ENCODE assay signal across 14 cellular contexts in genomic region chr10:45592432-45592831, GRCh38.
DNase-seq lines count a peak whose midpoint lies in the region; ATAC-seq, FAIRE-seq and TF ChIP-seq lines count a peak whose summit lies in the region.
"Had no signal": no experiment of that assay in that cellular context is flagged by ENCODE, and none has a peak within 500 bp of the region (broad histone marks: within the 10 kb centered on the region; RNA-seq: fewer than 3 reads in every experiment).

No MANE protein-coding gene starts in this region.

- FAIRE-seq in A549 (lab: Jason Lieb, UNC): no peak

- H3K9me3 Mint-ChIP-seq in activated CD8-positive, alpha-beta T cell treated with anti-CD3 and anti-CD28 coated beads, Interleukin-2, amount 10 ng/mL, durations not matched to agents 7 days and 5 days (ENCODE audit: insufficient read depth): no peaks in the 10 kb centered on the region
- no peaks in the 10 kb centered on the region for H3K9me3 Mint-ChIP-seq in immature natural killer cell

- ATAC-seq in A549: no peak
- no peak for ATAC-seq in activated CD8-positive, alpha-beta T cell treated with anti-CD3 and anti-CD28 coated beads, Interleukin-2, amount 10 ng/mL, durations not matched to agents 7 days and 5 days
- ATAC-seq in GM21723 (IDR thresholded peaks at IDR 0.05; ENCODE audit: unreplicated experiment): no peak

- TF ChIP-seq CTCF in A549 (IDR thresholded peaks at IDR 0.05): no peak

- H3K27me3 Mint-ChIP-seq in activated CD8-positive, alpha-beta T cell treated with anti-CD3 and anti-CD28 coated beads, Interleukin-2, amount 10 ng/mL, durations not matched to agents 7 days and 5 days (ENCODE audit: low read depth): no peaks in the 10 kb centered on the region
- peaks cover 9 to 17% (median 16%) of the 10 kb centered on the region in 3 donors for H3K27me3 Mint-ChIP-seq in immature natural killer cell (ENCODE audit: low read depth in 3 of 3)

- peak overlapping the region; percentile 61 for H3K4me3 Mint-ChIP-seq in activated CD8-positive, alpha-beta T cell treated with anti-CD3 and anti-CD28 coated beads, Interleukin-2, amount 10 ng/mL, durations not matched to agents 7 days and 5 days
- H3K4me3 Mint-ChIP-seq in immature natural killer cell: peak overlapping the region; percentile 60 to 91 (median 68)

- CTCF ChIA-PET in A549 (lab: Yijun Ruan, JAX): no interaction called here
- CTCF ChIA-PET in activated CD8-positive, alpha-beta T cell treated with anti-CD3 and anti-CD28 coated beads, Interleukin-2, amount 10 ng/mL, durations not matched to agents 7 days and 5 days (lab: Charles Lee): interaction anchor here (0.9 to 4.4 kb wide), 2 partner anchors 12 to 127 kb away, joined by 4 to 18 read pairs; no protein-coding TSS in a partner anchor

- H3K4me2 ChIP-seq in A549: peak overlapping the region; percentile 86; the same call in 1 of the 3 replicates

- H3K9me3 ChIP-seq in A549: no peaks in the 10 kb centered on the region
- H3K9me3 ChIP-seq: adrenal gland had no signal

- 85% methylated on average over 4 of the region's 4 CpGs for WGBS in A549 (ENCODE audit: missing lambda C conversion rate)

- H3K4me3 ChIP-seq in A549: no peak overlapping the region

- no peak overlapping the region for H3K27ac ChIP-seq in A549
- H3K27ac ChIP-seq: adrenal gland, parathyroid adenoma had no signal

- POLR2A ChIA-PET in A549 (lab: Yijun Ruan, JAX): no interaction called here
- POLR2A ChIA-PET in activated CD8-positive, alpha-beta T cell treated with anti-CD3 and anti-CD28 coated beads, Interleukin-2, amount 10 ng/mL, durations not matched to agents 7 days and 5 days (lab: Charles Lee): interaction anchor here (0.7 kb wide), 1 partner anchor 54 kb away, joined by 3 read pairs; no protein-coding TSS in a partner anchor

- TF ChIP-seq EP300 in A549 (IDR thresholded peaks at IDR 0.05): no peak

- no peak for DNase-seq in A549 (ENCODE audit: low read depth in 1 of 2, low spot score in 1 of 2)
- DNase-seq in G401 (ENCODE audit: low spot score): peak; percentile 53
- no peak for DNase-seq in activated CD8-positive, alpha-beta T cell treated with anti-CD3 and anti-CD28 coated beads, Interleukin-2, amount 10 ng/mL, durations not matched to agents 7 days and 5 days
- DNase-seq in immature natural killer cell: peak in 1 of 3 donors; percentile 24
- no peak for DNase-seq in NCI-H1105 treated with DMSO at 0.1 percent for 48 hours (lab: John Stamatoyannopoulos, UW)
- DNase-seq in NCI-H1694 treated with DMSO at 0.1 percent for 48 hours (lab: John Stamatoyannopoulos, UW): no peak
- no peak for DNase-seq in mesenteric fat pad (ENCODE audit: low spot score)
- DNase-seq: adrenal gland; effector memory CD4-positive, alpha-beta T cell; NCI-H1417 treated with DMSO at 0.1 percent for 48 hours; stimulated activated CD4-positive, alpha-beta T cell treated with anti-CD3 and anti-CD28 coated beads, Interleukin-1b, Interleukin-23, amount 100 ng/mL, for 48 hours; stimulated activated naive CD4-positive, alpha-beta T cell treated with Interleukin-2 at 50 U/mL for 16 hours had no signal

- TF ChIP-seq RAD21 in A549 (conservative IDR thresholded peaks at IDR 0.05 in 1 of 2, IDR thresholded peaks at IDR 0.05 in 1 of 2): no peak

- H3K4me1 Mint-ChIP-seq in activated CD8-positive, alpha-beta T cell treated with anti-CD3 and anti-CD28 coated beads, Interleukin-2, amount 10 ng/mL, durations not matched to agents 7 days and 5 days (ENCODE audit: low read depth): peaks cover 34% of the 10 kb centered on the region
- H3K4me1 Mint-ChIP-seq in immature natural killer cell: peaks cover 33 to 60% of the 10 kb centered on the region in 2 donors

- no peak for TF ChIP-seq POLR2A in A549 (IDR thresholded peaks at IDR 0.05; ENCODE audit: low read length)

- H3K4me1 ChIP-seq in A549: peaks cover 7% of the 10 kb centered on the region; the same call in 2 of the 3 replicates

- in situ Hi-C loops in G401 (cut with HindIII; ENCODE audit: low sequenced_read_pairs): no loop called here

- no peak overlapping the region for H3K27ac Mint-ChIP-seq in activated CD8-positive, alpha-beta T cell treated with anti-CD3 and anti-CD28 coated beads, Interleukin-2, amount 10 ng/mL, durations not matched to agents 7 days and 5 days
- peak overlapping the region in 3 of 6 donors; percentile 61 to 76 (median 72) for H3K27ac Mint-ChIP-seq in immature natural killer cell

- H3K36me3 Mint-ChIP-seq in activated CD8-positive, alpha-beta T cell treated with anti-CD3 and anti-CD28 coated beads, Interleukin-2, amount 10 ng/mL, durations not matched to agents 7 days and 5 days (ENCODE audit: low read depth): peaks cover 15% of the 10 kb centered on the region
- H3K36me3 Mint-ChIP-seq in immature natural killer cell: peaks cover 6 to 18% (median 12%) of the 10 kb centered on the region in 3 donors

TF ChIP-seq in A549, 52 proteins besides CTCF, POLR2A, EP300 and RAD21:
- no peak for TF ChIP-seq CHD2 (IDR thresholded peaks at IDR 0.05; ENCODE audit: low read length, partially characterized antibody)
- no peak for TF ChIP-seq EHMT2 (IDR thresholded peaks at IDR 0.05; ENCODE audit: low read depth)
- TF ChIP-seq HOXB5 (CRISPR knock-in tag; IDR thresholded peaks at IDR 0.05): no peak
- no peak for TF ChIP-seq FOXS1 (CRISPR knock-in tag; IDR thresholded peaks at IDR 0.05)
- no peak for TF ChIP-seq MAFK (IDR thresholded peaks at IDR 0.05; ENCODE audit: partially characterized antibody)
- no peak for TF ChIP-seq NR3C1 (IDR thresholded peaks at IDR 0.05)
- no peak for TF ChIP-seq JUNB (IDR thresholded peaks at IDR 0.05)
- TF ChIP-seq RCOR1 (IDR thresholded peaks at IDR 0.05; ENCODE audit: low read depth, low read length): no peak
- no peak for TF ChIP-seq HOXA7 (CRISPR knock-in tag; IDR thresholded peaks at IDR 0.05)
